1 cellular context compared by ENCODE assay signal in genomic region chr4:109233585-109233984, GRCh38.
TF ChIP-seq lines count a peak whose summit lies in the region.

No MANE protein-coding gene starts in this region.

TF ChIP-seq in K562, 482 proteins besides CTCF, POLR2A, EP300 and RAD21:
- TF ChIP-seq DACH1 (IDR thresholded peaks at IDR 0.05; ENCODE audit: partially characterized antibody) (no peak), ZNF12 (CRISPR knock-in tag; IDR thresholded peaks at IDR 0.05) (no peak), ERF (CRISPR knock-in tag; IDR thresholded peaks at IDR 0.05) (no peak), PURB (CRISPR knock-in tag; IDR thresholded peaks at IDR 0.05; ENCODE audit: low read depth) (no peak), ZNF764 (CRISPR knock-in tag; IDR thresholded peaks at IDR 0.05; ENCODE audit: low read depth) (no peak), ZNF280A (IDR thresholded peaks at IDR 0.05; ENCODE audit: low read depth, partially characterized antibody) (no peak), NRF1 (conservative IDR thresholded peaks at IDR 0.05 in 1 of 2, IDR thresholded peaks at IDR 0.05 in 1 of 2) (no peak), PREB (CRISPR knock-in tag; IDR thresholded peaks at IDR 0.05) (no peak), FOXA1 (IDR thresholded peaks at IDR 0.05; ENCODE audit: borderline replicate concordance) (no peak), EZH2 (IDR thresholded peaks at IDR 0.05; ENCODE audit: borderline replicate concordance, low read depth, low read length) (no peak), ZNF699 (CRISPR knock-in tag; IDR thresholded peaks at IDR 0.05; ENCODE audit: insufficient replicate concordance) (no peak)
TF ChIP-seq in K562: peak in this region for 0.
